Comparison of ENCODE assay signal across 1 cellular context in the genomic region with DNA sequence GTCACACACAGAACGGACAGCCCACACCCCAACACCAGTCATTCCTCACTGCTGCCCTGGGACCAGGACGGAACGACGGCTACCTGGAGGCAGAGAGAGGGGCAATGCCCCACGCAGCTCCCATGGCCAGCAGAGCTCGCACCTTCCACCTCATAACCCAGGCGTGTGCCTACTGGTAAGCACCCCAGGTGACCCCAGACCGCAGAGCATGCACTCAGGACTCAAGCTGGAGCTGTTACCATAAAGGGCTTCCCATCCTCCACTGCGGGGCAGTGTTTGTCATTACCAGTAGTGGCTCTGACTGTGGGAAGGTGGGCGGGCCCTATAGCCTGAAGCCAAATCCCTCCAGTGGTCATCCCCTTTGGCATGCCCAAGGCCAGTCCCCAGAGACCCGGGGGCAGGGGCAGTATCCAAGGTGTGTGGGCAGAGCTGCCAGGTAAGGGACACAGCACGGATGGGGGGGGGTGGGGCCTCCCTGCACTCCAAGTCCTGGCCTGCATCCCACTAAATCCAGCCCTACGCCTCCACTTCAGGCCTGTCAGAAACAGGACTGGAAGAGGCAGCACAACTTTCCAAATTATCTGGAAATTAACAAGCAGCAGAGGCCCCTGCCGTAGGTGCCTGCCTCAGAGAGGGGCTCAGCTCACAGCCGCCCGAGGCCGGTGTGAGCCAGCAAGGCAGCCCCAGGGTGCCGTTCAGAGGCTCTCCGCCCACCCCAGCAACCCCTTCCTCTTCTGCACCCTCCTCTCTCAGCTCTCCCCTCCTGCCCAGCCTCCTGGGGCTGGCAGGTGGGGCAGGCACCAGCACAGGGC.
TF ChIP-seq lines count a peak whose summit lies in the region.

No MANE protein-coding gene starts in this region.

TF ChIP-seq in IMR-90, 13 proteins besides CTCF, POLR2A, EP300 and RAD21:
- TF ChIP-seq CEBPB (IDR thresholded peaks at IDR 0.05; ENCODE audit: low read depth, low read length) (no peak), MAZ (IDR thresholded peaks at IDR 0.05; ENCODE audit: borderline replicate concordance, low read depth, low read length) (no peak), FOS (IDR thresholded peaks at IDR 0.05; ENCODE audit: low read depth, low read length) (no peak), MAFK (IDR thresholded peaks at IDR 0.05; ENCODE audit: low read depth, low read length) (no peak), BHLHE40 (IDR thresholded peaks at IDR 0.05; ENCODE audit: low read depth, low read length) (no peak), CHD1 (IDR thresholded peaks at IDR 0.05; ENCODE audit: low read depth, low read length) (no peak), USF2 (IDR thresholded peaks at IDR 0.05; ENCODE audit: low read depth, low read length) (no peak), SMC3 (IDR thresholded peaks at IDR 0.05; ENCODE audit: low read depth, low read length) (no peak), RCOR1 (IDR thresholded peaks at IDR 0.05; ENCODE audit: insufficient replicate concordance, low read length) (no peak), RFX5 (IDR thresholded peaks at IDR 0.05; ENCODE audit: low read depth, low read length) (no peak), MXI1 (IDR thresholded peaks at IDR 0.05; ENCODE audit: borderline replicate concordance, low read depth, low read length) (no peak), NFE2L2 (IDR thresholded peaks at IDR 0.05; ENCODE audit: low read depth, low read length) (no peak)
- TF ChIP-seq, protein P1, sequence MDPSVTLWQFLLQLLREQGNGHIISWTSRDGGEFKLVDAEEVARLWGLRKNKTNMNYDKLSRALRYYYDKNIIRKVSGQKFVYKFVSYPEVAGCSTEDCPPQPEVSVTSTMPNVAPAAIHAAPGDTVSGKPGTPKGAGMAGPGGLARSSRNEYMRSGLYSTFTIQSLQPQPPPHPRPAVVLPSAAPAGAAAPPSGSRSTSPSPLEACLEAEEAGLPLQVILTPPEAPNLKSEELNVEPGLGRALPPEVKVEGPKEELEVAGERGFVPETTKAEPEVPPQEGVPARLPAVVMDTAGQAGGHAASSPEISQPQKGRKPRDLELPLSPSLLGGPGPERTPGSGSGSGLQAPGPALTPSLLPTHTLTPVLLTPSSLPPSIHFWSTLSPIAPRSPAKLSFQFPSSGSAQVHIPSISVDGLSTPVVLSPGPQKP (IDR thresholded peaks at IDR 0.05; ENCODE audit: borderline replicate concordance, low read depth, low read length): no peak
